ENCODE assay signal across 8 cellular contexts in genomic region chr1:211830330-211831142, GRCh38. TPM values are rescaled to one million over a fixed set of nuclear protein-coding genes. Genes with fewer than 3 reads are reported as not detected.
DNase-seq lines count a peak whose midpoint lies in the region; ATAC-seq and TF ChIP-seq lines count a peak whose summit lies in the region.

Gene LPGAT1 (minus strand): TSS chr1:211830763. CDS start chr1:211829296, 1,467 bp downstream.

- no peaks in the 10 kb centered on the region for H3K36me3 ChIP-seq in kidney epithelial cell (ENCODE audit: control insufficient read depth, insufficient read depth, low read length)

- peak; percentile 13 for TF ChIP-seq CTCF in kidney epithelial cell (IDR thresholded peaks at IDR 0.05; ENCODE audit: insufficient read depth, low read length, poor library complexity, severe bottlenecking)

- H3K27me3 ChIP-seq in kidney epithelial cell (ENCODE audit: control insufficient read depth, insufficient read depth, low read length), result no peaks in the 10 kb centered on the region

- ATAC-seq in GM18498 (IDR thresholded peaks at IDR 0.05; ENCODE audit: unreplicated experiment) (peak; percentile 80), HG02973 (IDR thresholded peaks at IDR 0.05; ENCODE audit: unreplicated experiment) (peak; percentile 67)

- H3K4me3 ChIP-seq in kidney epithelial cell (ENCODE audit: low read depth, low read length), result peak within 1 kb of the TSS; percentile 46

- peak; percentile 70 for DNase-seq in 8988T
- DNase-seq in NCI-H2196 (lab: John Stamatoyannopoulos, UW; ENCODE audit: unreplicated experiment), result peak; percentile 79
- DNase-seq in activated CD4-positive, CD25-positive, alpha-beta regulatory T cell treated with anti-CD3 and anti-CD28 coated beads, Interleukin-2, amount 50 U/mL, for 72 hours, result peak; percentile 80
- DNase-seq in cerebellar cortex (ENCODE audit: low spot score), result peak; percentile 63
- DNase-seq in kidney epithelial cell (ENCODE audit: low read depth), result no peak
- DNase-seq in stimulated activated CD4-positive, alpha-beta T cell treated with anti-CD3 and anti-CD28 coated beads, Interleukin-1b, Interleukin-23, amount 100 ng/mL, for 1 hour (ENCODE audit: low read depth in 2 of 2), result peak; percentile 34 to 54

RNA-seq across cellular contexts. Expression of gene LPGAT1, which starts in this region (rescaled TPM):
- 41.1 and 51.9 TPM in 2 replicates for total RNA-seq in kidney epithelial cell
